ENCODE assay signal across 9 cellular contexts in the genomic region with DNA sequence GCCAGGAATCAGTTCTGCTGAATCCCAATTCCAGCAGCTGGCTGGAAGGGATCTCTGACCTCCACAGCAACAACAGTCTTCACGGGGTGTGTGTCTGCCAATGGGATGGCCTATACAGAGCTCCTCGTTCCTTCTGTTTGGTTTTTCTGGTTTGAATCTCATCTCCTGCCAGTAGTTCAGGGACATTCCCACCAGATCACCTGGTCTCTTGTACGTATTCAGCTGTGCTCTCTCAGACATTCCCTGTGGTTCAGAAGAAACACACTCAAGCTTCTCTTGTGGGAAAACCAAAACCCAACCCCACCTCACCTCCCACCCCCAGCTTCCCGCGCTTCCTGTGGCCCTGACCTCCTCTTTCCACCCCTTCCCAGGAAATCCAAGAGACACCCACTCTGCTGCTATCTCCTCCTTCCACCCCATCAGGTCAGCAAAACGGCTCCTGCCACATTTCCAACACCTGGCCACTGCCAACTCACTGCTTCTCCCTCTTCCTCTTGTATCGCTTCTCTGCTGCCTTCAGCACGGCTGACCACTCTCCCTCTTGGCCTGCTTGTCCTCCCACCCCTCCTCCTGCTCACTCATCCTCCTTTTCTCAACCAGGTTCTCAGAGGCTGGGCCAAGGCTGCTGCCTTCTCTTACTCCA.
DNase-seq lines count a peak whose midpoint lies in the region; ATAC-seq and TF ChIP-seq lines count a peak whose summit lies in the region.
"Had no signal": no experiment of that assay in that cellular context is flagged by ENCODE, and none has a peak within 500 bp of the region (broad histone marks: within the 10 kb centered on the region; RNA-seq: fewer than 3 reads in every experiment).

No MANE protein-coding gene starts in this region.

- DNase-seq in ELF-1 (ENCODE audit: low read depth, low spot score) (peak; percentile 28), WTC11 (ENCODE audit: low spot score) (no peak), mesenchymal stem cell (peak; percentile 8), substantia nigra (lab: John Stamatoyannopoulos, UW) (no peak), iPS-NIHi11 (ENCODE audit: low spot score) (no peak), anterior cingulate cortex (lab: John Stamatoyannopoulos, UW) (no peak)
- DNase-seq: activated CD8-positive, alpha-beta memory T cell treated with anti-CD3 and anti-CD28 coated beads, Interleukin-2, amount 50 U/mL, for 48 hours had no signal

- H3K4me3 ChIP-seq in mesenchymal stem cell (ENCODE audit: insufficient read depth in 1 of 2, low read depth in 1 of 2, low read length in 2 of 2), result no peak overlapping the region

- no peak overlapping the region for H3K4me2 ChIP-seq in mesenchymal stem cell (ENCODE audit: low read length, poor library complexity, severe bottlenecking)

- CTCF ChIA-PET in WTC11 (lab: Charles Lee), result interaction anchor here (0.7 to 2.0 kb wide), 5 partner anchors 21 to 195 kb away, joined by 3 to 10 read pairs (median 4); no protein-coding TSS in a partner anchor

- no peak overlapping the region for H3K23ac ChIP-seq in mesenchymal stem cell (ENCODE audit: low read length in 2 of 2)

- H3K27ac Mint-ChIP-seq in WTC11, result peak overlapping the region; percentile 95

- no peak overlapping the region for H3K14ac ChIP-seq in mesenchymal stem cell (ENCODE audit: low read length in 2 of 2)

- H2AFZ ChIP-seq in mesenchymal stem cell (ENCODE audit: low read depth, low read length), result no peak overlapping the region

- peak; percentile 17 for ATAC-seq in GM21737 (IDR thresholded peaks at IDR 0.05; ENCODE audit: unreplicated experiment)
- ATAC-seq in WTC11, result peak; percentile 12
- no peak for ATAC-seq in GM19455 (IDR thresholded peaks at IDR 0.05; ENCODE audit: unreplicated experiment)

- H3K27ac ChIP-seq in mesenchymal stem cell (ENCODE audit: low read length, poor library complexity, severe bottlenecking) (no peak overlapping the region), substantia nigra (ENCODE audit: low read depth, low read length, poor library complexity, severe bottlenecking) (no peak overlapping the region)

- 89% methylated on average over 8 of the region's 8 CpGs for whole genome bisulfite sequencing in mesenchymal stem cell

- H2BK120ac ChIP-seq in mesenchymal stem cell (ENCODE audit: low read depth, low read length), result no peak overlapping the region

- H4K91ac ChIP-seq in mesenchymal stem cell (ENCODE audit: low read length), result no peak overlapping the region

- no peak overlapping the region for H3K4me3 Mint-ChIP-seq in WTC11

- H3K9ac ChIP-seq in mesenchymal stem cell (ENCODE audit: low read length), result no peak overlapping the region

- peaks cover 39 to 43% of the 10 kb centered on the region in 2 experiments for H3K36me3 ChIP-seq in mesenchymal stem cell (ENCODE audit: control insufficient read depth in 1 of 2, insufficient read depth in 2 of 2, low read depth in 1 of 2, low read length in 2 of 2)

- H3K9me3 Mint-ChIP-seq in WTC11, result peaks cover 3% of the 10 kb centered on the region; the same call in 1 of the 2 replicates

- no peak overlapping the region for H2BK12ac ChIP-seq in mesenchymal stem cell (ENCODE audit: low read length in 2 of 2)

- no peak overlapping the region for H2BK5ac ChIP-seq in mesenchymal stem cell (ENCODE audit: low read depth, low read length, poor library complexity, severe bottlenecking)

- no peaks in the 10 kb centered on the region for H3K27me3 Mint-ChIP-seq in WTC11 (ENCODE audit: low read depth)

- peaks cover 5% of the 10 kb centered on the region for H3K9me3 ChIP-seq in mesenchymal stem cell (ENCODE audit: control insufficient read depth, low read length)

- POLR2A ChIA-PET in WTC11 (lab: Charles Lee), result interaction anchor here (0.6 kb wide), 1 partner anchor 13 kb away, joined by 4 read pairs; no protein-coding TSS in a partner anchor

- no peak overlapping the region for H2BK15ac ChIP-seq in mesenchymal stem cell (ENCODE audit: low read depth, poor library complexity, severe bottlenecking)

- peaks cover 56% of the 10 kb centered on the region for H3K4me1 Mint-ChIP-seq in WTC11

- H3K4ac ChIP-seq in mesenchymal stem cell (ENCODE audit: low read depth in 1 of 2, low read length in 2 of 2), result no peak overlapping the region

- H2AK5ac ChIP-seq in mesenchymal stem cell (ENCODE audit: low read length, severe bottlenecking), result no peak overlapping the region

- no peak for TF ChIP-seq CTCF in WTC11 (IDR thresholded peaks at IDR 0.05)

- H3K27me3 ChIP-seq in mesenchymal stem cell (ENCODE audit: control insufficient read depth in 1 of 2, insufficient read depth in 1 of 2, low read length in 2 of 2), result no peaks in the 10 kb centered on the region

- peaks cover 2% of the 10 kb centered on the region for H3K4me1 ChIP-seq in mesenchymal stem cell (ENCODE audit: control insufficient read depth, insufficient read depth, low read depth, low read length)

- peaks cover 21% of the 10 kb centered on the region for H3K79me1 ChIP-seq in mesenchymal stem cell (replicated peaks; ENCODE audit: low read length, poor library complexity, severe bottlenecking)

- no peak overlapping the region for H4K8ac ChIP-seq in mesenchymal stem cell (ENCODE audit: low read length)

- peaks cover 13% of the 10 kb centered on the region for H3K36me3 Mint-ChIP-seq in WTC11

- no peak overlapping the region for H3K18ac ChIP-seq in mesenchymal stem cell (ENCODE audit: low read depth in 1 of 2, low read length in 2 of 2)

TF ChIP-seq in WTC11, 78 proteins besides CTCF, POLR2A, EP300 and RAD21:
- no peak for TF ChIP-seq FOXK1 (CRISPR knock-in tag; IDR thresholded peaks at IDR 0.05)
- TF ChIP-seq ZNF263 (CRISPR knock-in tag; IDR thresholded peaks at IDR 0.05; ENCODE audit: low read depth), result peak; percentile 35; the same call in 1 of the 2 replicates
- no peak for TF ChIP-seq ZNF423 (CRISPR knock-in tag; IDR thresholded peaks at IDR 0.05)
- TF ChIP-seq, protein P1, sequence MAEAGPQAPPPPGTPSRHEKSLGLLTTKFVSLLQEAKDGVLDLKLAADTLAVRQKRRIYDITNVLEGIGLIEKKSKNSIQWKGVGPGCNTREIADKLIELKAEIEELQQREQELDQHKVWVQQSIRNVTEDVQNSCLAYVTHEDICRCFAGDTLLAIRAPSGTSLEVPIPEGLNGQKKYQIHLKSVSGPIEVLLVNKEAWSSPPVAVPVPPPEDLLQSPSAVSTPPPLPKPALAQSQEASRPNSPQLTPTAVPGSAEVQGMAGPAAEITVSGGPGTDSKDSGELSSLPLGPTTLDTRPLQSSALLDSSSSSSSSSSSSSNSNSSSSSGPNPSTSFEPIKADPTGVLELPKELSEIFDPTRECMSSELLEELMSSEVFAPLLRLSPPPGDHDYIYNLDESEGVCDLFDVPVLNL (CRISPR knock-in tag; IDR thresholded peaks at IDR 0.05; ENCODE audit: borderline replicate concordance, low read depth), result no peak
- TF ChIP-seq, protein P2, sequence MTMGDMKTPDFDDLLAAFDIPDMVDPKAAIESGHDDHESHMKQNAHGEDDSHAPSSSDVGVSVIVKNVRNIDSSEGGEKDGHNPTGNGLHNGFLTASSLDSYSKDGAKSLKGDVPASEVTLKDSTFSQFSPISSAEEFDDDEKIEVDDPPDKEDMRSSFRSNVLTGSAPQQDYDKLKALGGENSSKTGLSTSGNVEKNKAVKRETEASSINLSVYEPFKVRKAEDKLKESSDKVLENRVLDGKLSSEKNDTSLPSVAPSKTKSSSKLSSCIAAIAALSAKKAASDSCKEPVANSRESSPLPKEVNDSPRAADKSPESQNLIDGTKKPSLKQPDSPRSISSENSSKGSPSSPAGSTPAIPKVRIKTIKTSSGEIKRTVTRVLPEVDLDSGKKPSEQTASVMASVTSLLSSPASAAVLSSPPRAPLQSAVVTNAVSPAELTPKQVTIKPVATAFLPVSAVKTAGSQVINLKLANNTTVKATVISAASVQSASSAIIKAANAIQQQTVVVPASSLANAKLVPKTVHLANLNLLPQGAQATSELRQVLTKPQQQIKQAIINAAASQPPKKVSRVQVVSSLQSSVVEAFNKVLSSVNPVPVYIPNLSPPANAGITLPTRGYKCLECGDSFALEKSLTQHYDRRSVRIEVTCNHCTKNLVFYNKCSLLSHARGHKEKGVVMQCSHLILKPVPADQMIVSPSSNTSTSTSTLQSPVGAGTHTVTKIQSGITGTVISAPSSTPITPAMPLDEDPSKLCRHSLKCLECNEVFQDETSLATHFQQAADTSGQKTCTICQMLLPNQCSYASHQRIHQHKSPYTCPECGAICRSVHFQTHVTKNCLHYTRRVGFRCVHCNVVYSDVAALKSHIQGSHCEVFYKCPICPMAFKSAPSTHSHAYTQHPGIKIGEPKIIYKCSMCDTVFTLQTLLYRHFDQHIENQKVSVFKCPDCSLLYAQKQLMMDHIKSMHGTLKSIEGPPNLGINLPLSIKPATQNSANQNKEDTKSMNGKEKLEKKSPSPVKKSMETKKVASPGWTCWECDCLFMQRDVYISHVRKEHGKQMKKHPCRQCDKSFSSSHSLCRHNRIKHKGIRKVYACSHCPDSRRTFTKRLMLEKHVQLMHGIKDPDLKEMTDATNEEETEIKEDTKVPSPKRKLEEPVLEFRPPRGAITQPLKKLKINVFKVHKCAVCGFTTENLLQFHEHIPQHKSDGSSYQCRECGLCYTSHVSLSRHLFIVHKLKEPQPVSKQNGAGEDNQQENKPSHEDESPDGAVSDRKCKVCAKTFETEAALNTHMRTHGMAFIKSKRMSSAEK (CRISPR knock-in tag; IDR thresholded peaks at IDR 0.05; ENCODE audit: borderline replicate concordance), result no peak
- TF ChIP-seq JUN (CRISPR knock-in tag; IDR thresholded peaks at IDR 0.05), result no peak
- TF ChIP-seq, protein P3, sequence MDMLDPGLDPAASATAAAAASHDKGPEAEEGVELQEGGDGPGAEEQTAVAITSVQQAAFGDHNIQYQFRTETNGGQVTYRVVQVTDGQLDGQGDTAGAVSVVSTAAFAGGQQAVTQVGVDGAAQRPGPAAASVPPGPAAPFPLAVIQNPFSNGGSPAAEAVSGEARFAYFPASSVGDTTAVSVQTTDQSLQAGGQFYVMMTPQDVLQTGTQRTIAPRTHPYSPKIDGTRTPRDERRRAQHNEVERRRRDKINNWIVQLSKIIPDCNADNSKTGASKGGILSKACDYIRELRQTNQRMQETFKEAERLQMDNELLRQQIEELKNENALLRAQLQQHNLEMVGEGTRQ (CRISPR knock-in tag; IDR thresholded peaks at IDR 0.05), result no peak
- no peak for TF ChIP-seq ZNF138 (CRISPR knock-in tag; conservative IDR thresholded peaks at IDR 0.05)

Comparison
In these comparisons a context has a peak if more than half of its experiments do, and no peak if none do; other contexts are left out.
1. DNase-seq: peak in ELF-1 (single experiment) and mesenchymal stem cell (single experiment); none in WTC11 (single experiment), substantia nigra (0 of 49), iPS-NIHi11 (single experiment) and anterior cingulate cortex (0 of 58).